36 cellular contexts compared by ENCODE assay signal in the genomic region with DNA sequence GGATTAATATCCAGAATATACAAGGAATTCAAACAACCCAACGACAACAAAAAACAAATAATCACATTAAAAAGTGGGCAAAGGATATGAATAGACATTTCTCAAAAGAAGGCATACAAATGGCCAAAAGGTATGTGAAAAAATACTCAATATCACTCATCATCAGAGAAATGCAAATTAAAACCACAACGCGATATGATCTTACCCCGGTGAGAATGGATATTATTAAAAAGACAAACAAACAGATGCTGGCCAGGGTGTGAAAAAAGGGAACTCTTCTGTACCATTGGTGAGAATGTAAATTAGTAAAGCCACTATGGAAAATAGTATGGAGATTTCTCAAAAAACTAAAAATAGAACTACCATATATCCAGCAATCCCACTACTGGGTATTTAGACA. TPM values are rescaled to one million over a fixed set of nuclear protein-coding genes. Genes with fewer than 3 reads are reported as not detected.
DNase-seq lines count a peak whose midpoint lies in the region; ATAC-seq and TF ChIP-seq lines count a peak whose summit lies in the region.
"Had no signal": no experiment of that assay in that cellular context is flagged by ENCODE, and none has a peak within 500 bp of the region (broad histone marks: within the 10 kb centered on the region; RNA-seq: fewer than 3 reads in every experiment).

No MANE protein-coding gene starts in this region.

- H3K36me3 ChIP-seq in DOHH2 (ENCODE audit: control insufficient read depth, low read length) (no peaks in the 10 kb centered on the region), adrenal gland (replicated peaks in 1 of 2) (no peaks in the 10 kb centered on the region)
- H3K36me3 ChIP-seq: left lung, sigmoid colon, tibial artery, vagina had no signal

- H3K36me3 Mint-ChIP-seq in naive thymus-derived CD8-positive, alpha-beta T cell = peaks cover 0 to 14% (median 9%) of the 10 kb centered on the region in 3 donors
- H3K36me3 Mint-ChIP-seq: brain; CD4-positive, CD25-positive, alpha-beta regulatory T cell had no signal

- peaks cover 5 to 19% (median 12%) of the 10 kb centered on the region in 4 donors for H3K4me1 Mint-ChIP-seq in naive thymus-derived CD8-positive, alpha-beta T cell
- H3K4me1 Mint-ChIP-seq: activated CD4-positive, alpha-beta memory T cell treated with anti-CD3 and anti-CD28 coated beads, Interleukin-2, amount 10 ng/mL, durations not matched to agents 7 days and 5 days; brain; endodermal cell had no signal

- POLR2A ChIA-PET in naive thymus-derived CD8-positive, alpha-beta T cell (lab: Charles Lee) = no interaction called here

- no peaks in the 10 kb centered on the region for H3K27me3 ChIP-seq in DOHH2 (ENCODE audit: control insufficient read depth, low read length)
- no peaks in the 10 kb centered on the region for H3K27me3 ChIP-seq in adrenal gland
- H3K27me3 ChIP-seq: left lung, sigmoid colon, tibial artery, vagina had no signal

- 92 to 95% (median 94%) methylated on average over 4 of the region's 4 CpGs for WGBS in adrenal gland, 4 donors
- WGBS in lower leg skin, 2 donors = 87 to 92% methylated on average over 4 of the region's 4 CpGs

- no peaks in the 10 kb centered on the region for H4K20me1 ChIP-seq in DOHH2 (ENCODE audit: control insufficient read depth, insufficient read depth, low read depth, low read length)

- H3K27ac Mint-ChIP-seq in naive thymus-derived CD8-positive, alpha-beta T cell = no peak overlapping the region
- H3K27ac Mint-ChIP-seq: activated CD4-positive, alpha-beta memory T cell treated with anti-CD3 and anti-CD28 coated beads, Interleukin-2, amount 10 ng/mL, durations not matched to agents 7 days and 5 days; activated naive CD4-positive, alpha-beta T cell treated with anti-CD3 and anti-CD28 coated beads for 36 hours; brain; CD4-positive, CD25-positive, alpha-beta regulatory T cell; dendritic cell treated with granulocyte-macrophage colony-stimulating factor and Interleukin-4, amounts not matched to agents 40 ng/mL and 50 ng/mL, for 4 days; endodermal cell; naive thymus-derived CD4-positive, alpha-beta T cell; T-helper 2 cell treated with Interferon-gamma antibody and Interleukin-4, amounts not matched to agents 5 μg/mL and 100 μg/mL, for 36 hours had no signal

- ATAC-seq in GM18870 (IDR thresholded peaks at IDR 0.05; ENCODE audit: unreplicated experiment) (peak; percentile 61), HG02973 (IDR thresholded peaks at IDR 0.05; ENCODE audit: unreplicated experiment) (peak; percentile 48)
- ATAC-seq in naive thymus-derived CD8-positive, alpha-beta T cell = no peak
- ATAC-seq: left lung; naive thymus-derived CD4-positive, alpha-beta T cell; psoas muscle had no signal

- H3F3A ChIP-seq in DOHH2 (ENCODE audit: control insufficient read depth, insufficient read depth) = peaks cover 18% of the 10 kb centered on the region

- no peaks in the 10 kb centered on the region for H3K27me3 Mint-ChIP-seq in naive thymus-derived CD8-positive, alpha-beta T cell
- H3K27me3 Mint-ChIP-seq: dendritic cell treated with granulocyte-macrophage colony-stimulating factor and Interleukin-4, amounts not matched to agents 40 ng/mL and 50 ng/mL, for 4 days had no signal

- H3K79me2 ChIP-seq in DOHH2 (ENCODE audit: control insufficient read depth, low read length) = no peaks in the 10 kb centered on the region

- H3K9me3 Mint-ChIP-seq in naive thymus-derived CD8-positive, alpha-beta T cell = peaks cover 3 to 21% (median 16%) of the 10 kb centered on the region in 9 donors
- H3K9me3 Mint-ChIP-seq: activated CD4-positive, alpha-beta memory T cell treated with anti-CD3 and anti-CD28 coated beads, Interleukin-2, amount 10 ng/mL, durations not matched to agents 7 days and 5 days; brain; CD4-positive, CD25-positive, alpha-beta regulatory T cell; dendritic cell treated with granulocyte-macrophage colony-stimulating factor and Interleukin-4, amounts not matched to agents 40 ng/mL and 50 ng/mL, for 4 days; endodermal cell had no signal

- peak overlapping the region; percentile 15 for H3K4me3 ChIP-seq in DOHH2 (ENCODE audit: low read length)
- H3K4me3 ChIP-seq in adrenal gland = no peak overlapping the region
- no peak overlapping the region for H3K4me3 ChIP-seq in lower leg skin (ENCODE audit: low read depth, poor library complexity, severe bottlenecking)
- H3K4me3 ChIP-seq: left lung, psoas muscle, sigmoid colon, tibial artery, vagina had no signal

- H3K9me3 ChIP-seq in DOHH2 (ENCODE audit: control insufficient read depth, insufficient read depth, low read length) (0 out of 2 replicates have a peak, but pooled peaks cover 3% of the 10 kb centered on the region), adrenal gland (replicated peaks in 1 of 3) (no peaks in the 10 kb centered on the region)
- H3K9me3 ChIP-seq: left lung, psoas muscle, sigmoid colon, tibial artery, vagina had no signal

- no peak for TF ChIP-seq POLR2A in adrenal gland (IDR thresholded peaks at IDR 0.05)
- no peak for TF ChIP-seq POLR2A in lower leg skin (IDR thresholded peaks at IDR 0.05)

- peak overlapping the region; percentile 36 for H3K4me2 ChIP-seq in DOHH2 (ENCODE audit: low read length)
- H3K4me2 ChIP-seq: KMS-11 had no signal

- H3K4me1 ChIP-seq in DOHH2 (ENCODE audit: control insufficient read depth, low read length) = peaks cover 69% of the 10 kb centered on the region
- H3K4me1 ChIP-seq in adrenal gland (replicated peaks in 1 of 2) = no peaks in the 10 kb centered on the region
- H3K4me1 ChIP-seq: left lung, psoas muscle, sigmoid colon, tibial artery, vagina had no signal

- H3K27ac ChIP-seq in DOHH2 (ENCODE audit: low read depth, low read length) = peak overlapping the region; percentile 12; the same call in 1 of the 2 replicates
- H3K27ac ChIP-seq in adrenal gland = no peak overlapping the region
- H3K27ac ChIP-seq: KMS-11, left lung, psoas muscle, sigmoid colon, tibial artery, vagina had no signal

- no peak overlapping the region for H3K4me3 Mint-ChIP-seq in naive thymus-derived CD8-positive, alpha-beta T cell
- H3K4me3 Mint-ChIP-seq: activated CD4-positive, alpha-beta memory T cell treated with anti-CD3 and anti-CD28 coated beads, Interleukin-2, amount 10 ng/mL, durations not matched to agents 7 days and 5 days; activated naive CD4-positive, alpha-beta T cell treated with anti-CD3 and anti-CD28 coated beads for 36 hours; brain; dendritic cell treated with granulocyte-macrophage colony-stimulating factor and Interleukin-4, amounts not matched to agents 40 ng/mL and 50 ng/mL, for 4 days; endodermal cell; naive thymus-derived CD4-positive, alpha-beta T cell; T-helper 2 cell treated with Interferon-gamma antibody and Interleukin-4, amounts not matched to agents 5 μg/mL and 100 μg/mL, for 36 hours had no signal

- no peak for TF ChIP-seq CTCF in DOHH2 (IDR thresholded peaks at IDR 0.05; ENCODE audit: low read depth, low read length, poor library complexity, severe bottlenecking)
- TF ChIP-seq CTCF in adrenal gland (IDR thresholded peaks at IDR 0.05) = no peak
- no peak for TF ChIP-seq CTCF in lower leg skin (IDR thresholded peaks at IDR 0.05)

- DNase-seq in NAMALWA (ENCODE audit: low spot score) (peak; percentile 34), adrenal gland (no peak), lower leg skin (ENCODE audit: low spot score in 2 of 2) (no peak), NCI-H2196 (lab: John Stamatoyannopoulos, UW; ENCODE audit: unreplicated experiment) (no peak)
- no peak for DNase-seq in naive thymus-derived CD8-positive, alpha-beta T cell
- DNase-seq: activated CD4-positive, alpha-beta memory T cell treated with anti-CD3 and anti-CD28 coated beads, Interleukin-2, amount 10 ng/mL, durations not matched to agents 7 days and 5 days; activated CD4-positive, alpha-beta T cell treated with anti-CD3 and anti-CD28 coated beads for 1 hour; activated CD8-positive, alpha-beta memory T cell treated with anti-CD3 and anti-CD28 coated beads, Interleukin-2, amount 50 U/mL, for 4 hours; activated naive CD4-positive, alpha-beta T cell treated with anti-CD3 and anti-CD28 coated beads for 36 hours; amniotic stem cell; Calu3; CD4-positive, CD25-positive, alpha-beta regulatory T cell; DMS79 treated with DMSO at 0.1 percent for 48 hours; endodermal cell; GF-D8; H7; islet precursor cell; left lung; midbrain; MM.1S; naive thymus-derived CD4-positive, alpha-beta T cell; NCI-H2029 treated with DMSO at 0.1 percent for 48 hours; psoas muscle; SIG-M5; sigmoid colon; stimulated activated CD4-positive, alpha-beta T cell treated with anti-CD3 and anti-CD28 coated beads, Interleukin-12 subunit alpha, Interleukin-12 subunit beta, amount 100 ng/mL, for 4 hours; stimulated activated CD4-positive, alpha-beta T cell treated with anti-CD3 and anti-CD28 coated beads, Interleukin-2, amount 100 ng/mL, for 48 hours; tibial artery had no signal

- H3K9me2 ChIP-seq in DOHH2 (replicated peaks; ENCODE audit: control insufficient read depth, low read length) = no peaks in the 10 kb centered on the region

- intact Hi-C loops in adrenal gland (cut with DNase I) = no loop called here
- intact Hi-C loops in lower leg skin (cut with DNase I; ENCODE audit: low total_unique reads) = no loop called here

RNA-seq across cellular contexts. Expression of a gene that starts 43.5 kb away (rescaled TPM):
- total RNA-seq in adrenal gland = 10 to 100 TPM; 36.5 to 91.7 (median 54.3) TPM
- polyA plus RNA-seq in adrenal gland = 10 to 100 TPM; 20.6 to 49.4 (median 27.3) TPM
- total RNA-seq in lower leg skin = 100 to 1,000 TPM in 2 of 4 donors, 10 to 100 TPM in 2; 71.9 to 126 (median 103) TPM
- total RNA-seq in naive thymus-derived CD8-positive, alpha-beta T cell = 10 to 100 TPM; 42.7 to 43.9 TPM
- polyA plus RNA-seq in naive thymus-derived CD8-positive, alpha-beta T cell = 10 to 100 TPM; 14.6 to 22.4 (median 14.7) TPM

Comparison
In these comparisons a context has a peak if more than half of its experiments do, and no peak if none do; other contexts are left out.
1. ATAC-seq: peak in GM18870 (single experiment) and HG02973 (single experiment); none in naive thymus-derived CD8-positive, alpha-beta T cell (0 of 2).